ENCODE assay signal across 8 cellular contexts in the genomic region with DNA sequence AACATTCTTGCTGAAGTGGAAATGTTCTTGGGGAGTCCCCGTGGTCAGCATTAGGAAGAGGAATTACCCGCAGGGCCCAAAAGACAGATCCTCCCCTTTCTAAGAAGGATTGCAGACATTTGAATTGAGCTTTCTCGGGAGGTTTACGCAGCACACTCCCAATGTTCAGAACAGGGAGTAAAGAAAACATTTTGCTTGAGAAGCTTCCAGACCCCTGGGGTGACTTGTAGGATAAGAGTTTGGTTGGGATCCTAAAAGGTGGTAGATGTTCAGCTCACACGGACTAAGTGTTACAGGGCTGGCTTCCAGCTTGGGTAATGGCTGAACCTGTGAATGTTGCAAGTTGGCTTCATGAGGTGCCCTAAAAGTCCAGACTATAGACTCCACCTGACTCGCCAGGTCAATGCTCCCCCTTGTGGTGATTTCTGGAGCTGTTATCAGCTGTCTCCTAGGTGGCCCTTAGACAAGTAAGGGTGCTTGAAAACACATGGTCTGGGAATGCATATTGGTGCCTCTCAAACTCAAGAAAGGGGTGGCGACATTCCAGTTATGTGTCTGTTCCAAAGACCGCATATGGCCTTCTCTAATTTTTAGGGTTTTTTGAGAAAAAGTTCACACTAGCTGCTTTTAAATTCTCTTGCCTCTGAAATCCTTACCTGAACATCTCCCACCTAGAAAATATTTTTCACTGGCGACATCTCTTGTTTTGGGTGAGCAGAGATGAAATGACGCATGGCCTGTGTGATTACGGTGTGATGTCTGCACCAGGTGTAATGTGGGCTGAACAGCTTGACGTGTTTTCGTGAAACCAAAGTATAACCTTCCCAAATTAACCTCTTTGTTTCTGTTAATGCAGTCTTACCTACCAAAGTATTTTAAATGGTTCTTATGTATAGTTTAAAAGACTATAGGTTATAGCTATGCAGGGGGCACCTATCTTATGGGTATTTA.
DNase-seq lines count a peak whose midpoint lies in the region; ATAC-seq, FAIRE-seq and TF ChIP-seq lines count a peak whose summit lies in the region.

No MANE protein-coding gene starts in this region.

- H3K9me3 ChIP-seq in H1 (ENCODE audit: insufficient read depth in 2 of 2, low read depth in 1 of 2, low read length in 1 of 2): no peaks in the 10 kb centered on the region
- no peaks in the 10 kb centered on the region for H3K9me3 ChIP-seq in naive thymus-derived CD4-positive, alpha-beta T cell (ENCODE audit: control insufficient read depth in 2 of 3, low read length in 3 of 3)

- H4K5ac ChIP-seq in H1 (ENCODE audit: insufficient read length, low read depth, low read length): no peak overlapping the region

- no peak overlapping the region for H3K9ac ChIP-seq in H1 (replicated peaks in 1 of 4; ENCODE audit: extremely low read depth in 1 of 4, low read depth in 3 of 4, low read length in 3 of 4)

- H3K36me3 ChIP-seq in H1 (ENCODE audit: control insufficient read depth in 2 of 4, insufficient read depth in 4 of 4, low read length in 3 of 4): no peaks in the 10 kb centered on the region
- no peaks in the 10 kb centered on the region for H3K36me3 ChIP-seq in naive thymus-derived CD4-positive, alpha-beta T cell (ENCODE audit: control insufficient read depth in 2 of 3, insufficient read depth in 3 of 3, low read length in 3 of 3)

- no peak overlapping the region for H4K8ac ChIP-seq in H1 (ENCODE audit: extremely low read depth, insufficient read depth, low read length)

- H3K27me3 ChIP-seq in H1 (replicated peaks in 1 of 4; ENCODE audit: control insufficient read depth in 3 of 4, extremely low read depth in 1 of 4, insufficient read depth in 3 of 4, low read length in 3 of 4): no peaks in the 10 kb centered on the region
- no peaks in the 10 kb centered on the region for H3K27me3 ChIP-seq in naive thymus-derived CD4-positive, alpha-beta T cell (ENCODE audit: control insufficient read depth in 2 of 2, insufficient read depth in 2 of 2, low read length in 2 of 2)

- FAIRE-seq in GM12891 (lab: Jason Lieb, UNC) (peak; percentile 90), H1 (lab: Jason Lieb, UNC) (peak; percentile 99)

- H2BK5ac ChIP-seq in H1 (ENCODE audit: low read depth, low read length): no peak overlapping the region

- no peak overlapping the region for H2BK120ac ChIP-seq in H1 (replicated peaks; ENCODE audit: low read depth, low read length)

- no peak overlapping the region for H2BK15ac ChIP-seq in H1 (ENCODE audit: low read length)

- peak overlapping the region; percentile 73; the same call in 1 of the 2 replicates for H2BK20ac ChIP-seq in H1 (ENCODE audit: low read length)

- intact Hi-C loops in naive thymus-derived CD4-positive, alpha-beta T cell (cut with micrococcal nuclease): loop anchor here (1.0 kb wide), 2 partner anchors 546 to 568 kb away; no protein-coding TSS in a partner anchor

- H3K18ac ChIP-seq in H1 (ENCODE audit: extremely low read depth, low read length): no peak overlapping the region

- no peak overlapping the region for H3K4me2 ChIP-seq in H1 (ENCODE audit: insufficient read depth in 1 of 2, low read depth in 2 of 2, low read length in 2 of 2)

- H3K27ac Mint-ChIP-seq in activated CD4-positive, alpha-beta memory T cell treated with anti-CD3 and anti-CD28 coated beads, Interleukin-2, amount 10 ng/mL, durations not matched to agents 7 days and 5 days: no peak overlapping the region
- no peak overlapping the region for H3K27ac Mint-ChIP-seq in naive thymus-derived CD4-positive, alpha-beta T cell

- peak; percentile 67 for ATAC-seq in HG02840 (IDR thresholded peaks at IDR 0.05; ENCODE audit: low FRiP score, unreplicated experiment)
- peak; percentile 85 for ATAC-seq in naive thymus-derived CD4-positive, alpha-beta T cell
- ATAC-seq in stimulated activated naive CD8-positive, alpha-beta T cell treated with anti-CD3 and anti-CD28 coated beads, Interleukin-15, Interleukin-2, amounts not matched to agents 100 U/mL and 50 U/mL, for 24 hours: no peak

- no peak overlapping the region for H3K14ac ChIP-seq in H1 (ENCODE audit: insufficient read length)

- H3K4ac ChIP-seq in H1 (replicated peaks; ENCODE audit: insufficient read length, low read depth, low read length): no peak overlapping the region

- no peaks in the 10 kb centered on the region for H3K36me3 Mint-ChIP-seq in activated CD4-positive, alpha-beta memory T cell treated with anti-CD3 and anti-CD28 coated beads, Interleukin-2, amount 10 ng/mL, durations not matched to agents 7 days and 5 days (ENCODE audit: low read depth)
- no peaks in the 10 kb centered on the region for H3K36me3 Mint-ChIP-seq in naive thymus-derived CD4-positive, alpha-beta T cell

- H3K4me1 ChIP-seq in H1 (replicated peaks in 1 of 4; ENCODE audit: control insufficient read depth in 3 of 4, insufficient read depth in 4 of 4, low read length in 3 of 4): peaks cover 0 to 7% (median 6%) of the 10 kb centered on the region in 4 experiments; a peak in 5 of 7 replicates
- H3K4me1 ChIP-seq in naive thymus-derived CD4-positive, alpha-beta T cell (ENCODE audit: control insufficient read depth in 2 of 2, insufficient read depth in 2 of 2, low read length in 2 of 2): no peaks in the 10 kb centered on the region

- peak; percentile 80 to 87 for TF ChIP-seq RAD21 in H1 (IDR thresholded peaks at IDR 0.05 in 1 of 2, conservative IDR thresholded peaks at IDR 0.05 in 1 of 2; ENCODE audit: low read depth in 2 of 2, low read length in 2 of 2)

- H2AK5ac ChIP-seq in H1 (ENCODE audit: low read depth, low read length): no peak overlapping the region

- peak overlapping the region; percentile 4; the same call in 1 of the 2 replicates for H2BK12ac ChIP-seq in H1 (ENCODE audit: low read depth, low read length)

- H3K79me1 ChIP-seq in H1 (ENCODE audit: low read depth, low read length): no peaks in the 10 kb centered on the region; the same call in 1 of the 2 replicates

- POLR2A ChIA-PET in activated CD4-positive, alpha-beta memory T cell treated with anti-CD3 and anti-CD28 coated beads, Interleukin-2, amount 10 ng/mL, durations not matched to agents 7 days and 5 days (lab: Charles Lee): interaction anchor here (0.9 kb wide), 1 partner anchor 428 kb away, joined by 5 read pairs; no protein-coding TSS in a partner anchor
- POLR2A ChIA-PET in H1 (lab: Charles Lee; ENCODE audit: partially characterized antibody): interaction anchor here (1.2 to 1.3 kb wide), 2 partner anchors 368 to 380 kb away, joined by 3 read pairs; no protein-coding TSS in a partner anchor
- POLR2A ChIA-PET in naive thymus-derived CD4-positive, alpha-beta T cell (lab: Charles Lee): interaction anchor here (0.6 kb wide), 1 partner anchor 12 kb away, joined by 3 read pairs; no protein-coding TSS in a partner anchor

- no peaks in the 10 kb centered on the region for H3K23me2 ChIP-seq in H1 (ENCODE audit: low read depth, low read length)

- peak; percentile 70 to 94 (median 78) for TF ChIP-seq CTCF in H1 (IDR thresholded peaks at IDR 0.05; ENCODE audit: control extremely low read depth in 1 of 3, insufficient read depth in 1 of 3, low read depth in 1 of 3, low read length in 3 of 3)

- TF ChIP-seq POLR2A in GM12891 (IDR thresholded peaks at IDR 0.05; ENCODE audit: low read depth, low read length): no peak
- no peak for TF ChIP-seq POLR2A in H1 (IDR thresholded peaks at IDR 0.05; ENCODE audit: control extremely low read depth in 1 of 2, low read depth in 2 of 2, low read length in 2 of 2)

- H3K27ac ChIP-seq in H1 (ENCODE audit: low read depth, low read length): no peak overlapping the region
- H3K27ac ChIP-seq in naive thymus-derived CD4-positive, alpha-beta T cell (ENCODE audit: low read depth, low read length): no peak overlapping the region

- H3K9me3 Mint-ChIP-seq in activated CD4-positive, alpha-beta memory T cell treated with anti-CD3 and anti-CD28 coated beads, Interleukin-2, amount 10 ng/mL, durations not matched to agents 7 days and 5 days: no peaks in the 10 kb centered on the region
- no peaks in the 10 kb centered on the region for H3K9me3 Mint-ChIP-seq in naive thymus-derived CD4-positive, alpha-beta T cell

- no peaks in the 10 kb centered on the region for H4K20me1 ChIP-seq in H1 (replicated peaks in 1 of 2; ENCODE audit: control insufficient read depth in 1 of 2, insufficient read depth in 2 of 2, low read length in 2 of 2)

- peaks cover 2% of the 10 kb centered on the region for H3K27me3 Mint-ChIP-seq in activated CD4-positive, alpha-beta memory T cell treated with anti-CD3 and anti-CD28 coated beads, Interleukin-2, amount 10 ng/mL, durations not matched to agents 7 days and 5 days
- H3K27me3 Mint-ChIP-seq in naive thymus-derived CD4-positive, alpha-beta T cell: peaks cover 0 to 19% (median 3%) of the 10 kb centered on the region in 5 donors

- no peak overlapping the region for H4K91ac ChIP-seq in H1 (replicated peaks; ENCODE audit: insufficient read length, low read length)

- peak overlapping the region; percentile 85 for H2AFZ ChIP-seq in H1 (ENCODE audit: low read length)

- H3K4me3 Mint-ChIP-seq in activated CD4-positive, alpha-beta memory T cell treated with anti-CD3 and anti-CD28 coated beads, Interleukin-2, amount 10 ng/mL, durations not matched to agents 7 days and 5 days: no peak overlapping the region
- H3K4me3 Mint-ChIP-seq in naive thymus-derived CD4-positive, alpha-beta T cell: no peak overlapping the region

- CTCF ChIA-PET in activated CD4-positive, alpha-beta memory T cell treated with anti-CD3 and anti-CD28 coated beads, Interleukin-2, amount 10 ng/mL, durations not matched to agents 7 days and 5 days (lab: Charles Lee): interaction anchor here (0.6 to 3.9 kb wide), 28 partner anchors 10 to 1169 kb away, joined by 3 to 47 read pairs (median 4); no protein-coding TSS in a partner anchor
- CTCF ChIA-PET in H1 (lab: Charles Lee; ENCODE audit: partially characterized antibody): interaction anchor here (0.6 to 3.7 kb wide), 66 partner anchors 9 to 568 kb away, joined by 3 to 42 read pairs (median 4); no protein-coding TSS in a partner anchor
- CTCF ChIA-PET in naive thymus-derived CD4-positive, alpha-beta T cell (lab: Charles Lee): interaction anchor here (0.6 to 2.8 kb wide), 16 partner anchors 9 to 583 kb away, joined by 3 to 29 read pairs (median 4); no protein-coding TSS in a partner anchor

- TF ChIP-seq EP300 in H1 (IDR thresholded peaks at IDR 0.05; ENCODE audit: borderline replicate concordance in 1 of 2, low read depth in 2 of 2, low read length in 2 of 2): no peak

- DNase-seq in 8988T (peak; percentile 39), GM12891 (ENCODE audit: insufficient read length, low spot score) (peak; percentile 32), NCI-H226 (peak; percentile 10), H1 (ENCODE audit: low read depth in 1 of 2, low spot score in 2 of 2) (peak; percentile 78 to 91)
- DNase-seq in activated CD4-positive, alpha-beta memory T cell treated with anti-CD3 and anti-CD28 coated beads, Interleukin-2, amount 10 ng/mL, durations not matched to agents 7 days and 5 days: peak; percentile 71
- DNase-seq in naive thymus-derived CD4-positive, alpha-beta T cell: peak; percentile 27 to 66 (median 56)
- DNase-seq in stimulated activated naive CD8-positive, alpha-beta T cell treated with anti-CD3 and anti-CD28 coated beads, Interleukin-15, Interleukin-2, amounts not matched to agents 100 U/mL and 50 U/mL, for 24 hours: peak; percentile 69

- peaks cover 3% of the 10 kb centered on the region for H3K4me1 Mint-ChIP-seq in activated CD4-positive, alpha-beta memory T cell treated with anti-CD3 and anti-CD28 coated beads, Interleukin-2, amount 10 ng/mL, durations not matched to agents 7 days and 5 days
- H3K4me1 Mint-ChIP-seq in naive thymus-derived CD4-positive, alpha-beta T cell: peaks cover 0 to 4% (median 0%) of the 10 kb centered on the region in 7 donors

- H3K4me3 ChIP-seq in H1 (ENCODE audit: extremely low read depth in 1 of 4, insufficient read depth in 2 of 4, low read depth in 3 of 4, low read length in 4 of 4): no peak overlapping the region
- no peak overlapping the region for H3K4me3 ChIP-seq in naive thymus-derived CD4-positive, alpha-beta T cell (ENCODE audit: low read length)

- no peak overlapping the region for H3K56ac ChIP-seq in H1 (replicated peaks; ENCODE audit: insufficient read length, low read depth, low read length)

- WGBS in H1 (ENCODE audit: extremely low coverage in 1 of 2, insufficient coverage in 1 of 2, insufficient read length in 1 of 2, insufficient replicate concordance in 2 of 2, low coverage in 1 of 2, low lambda C conversion rate in 2 of 2, missing lambda C conversion rate in 1 of 2), 2 experiments: 77% methylated on average over 13 of the region's 13 CpGs; no CpG with 5 or more reads in 1 of the 2 experiments

- H3K23ac ChIP-seq in H1 (ENCODE audit: insufficient read length): no peak overlapping the region

- H3K79me2 ChIP-seq in H1 (ENCODE audit: control insufficient read depth in 1 of 2, insufficient read depth in 2 of 2, low read length in 2 of 2): no peaks in the 10 kb centered on the region

Comparison
In these comparisons a context has a peak if more than half of its experiments do, and no peak if none do; other contexts are left out.
1. DNase-seq: peak in every context shown above with its lines; median percentile 84 in H1; 71 in activated CD4-positive, alpha-beta memory T cell treated with anti-CD3 and anti-CD28 coated beads, Interleukin-2, amount 10 ng/mL, durations not matched to agents 7 days and 5 days; 69 in stimulated activated naive CD8-positive, alpha-beta T cell treated with anti-CD3 and anti-CD28 coated beads, Interleukin-15, Interleukin-2, amounts not matched to agents 100 U/mL and 50 U/mL, for 24 hours; 56 in naive thymus-derived CD4-positive, alpha-beta T cell; 39 in 8988T; 32 in GM12891; 10 in NCI-H226.